In the genomic region with DNA sequence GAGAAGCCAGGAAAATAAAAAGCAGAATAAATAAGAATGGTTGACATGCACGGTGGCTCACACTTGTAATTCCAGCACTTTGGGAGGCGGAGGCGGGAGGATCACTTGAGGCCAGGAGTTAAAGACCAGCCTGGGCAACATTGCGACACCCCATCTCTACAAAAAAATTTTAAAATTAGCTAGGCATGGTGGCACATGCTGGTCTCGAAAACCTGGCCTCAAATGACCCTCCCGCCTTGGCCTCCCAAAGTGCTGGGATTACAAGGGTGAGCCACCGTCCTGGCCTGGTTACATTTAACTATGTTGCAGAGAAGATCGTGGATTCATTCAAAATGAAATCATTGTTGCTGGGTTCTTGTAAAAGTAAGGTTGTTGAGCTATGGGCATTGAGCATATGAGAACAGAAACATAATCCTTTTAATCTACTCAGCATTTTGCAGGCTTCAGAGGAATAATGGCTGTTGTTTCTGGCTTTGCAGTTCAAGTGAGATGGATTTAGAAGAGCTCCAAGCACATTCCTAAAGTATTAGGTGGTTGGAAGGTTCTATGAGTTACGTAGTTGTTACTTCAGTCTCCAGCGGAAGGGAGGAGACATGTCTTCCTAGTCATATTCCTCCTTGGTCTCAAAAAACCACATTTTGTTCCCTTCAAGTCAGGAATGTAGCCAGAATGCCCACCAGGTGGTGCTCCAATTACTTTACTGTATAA, we compare ENCODE assay signal across 10 cellular contexts. TPM values are rescaled to one million over a fixed set of nuclear protein-coding genes. Genes with fewer than 3 reads are reported as not detected.
DNase-seq lines count a peak whose midpoint lies in the region; ATAC-seq, FAIRE-seq and TF ChIP-seq lines count a peak whose summit lies in the region.
"Had no signal": no experiment of that assay in that cellular context is flagged by ENCODE, and none has a peak within 500 bp of the region (broad histone marks: within the 10 kb centered on the region; RNA-seq: fewer than 3 reads in every experiment).

No MANE protein-coding gene starts in this region.

- no peaks in the 10 kb centered on the region for H3K36me3 ChIP-seq in vagina
- H3K36me3 ChIP-seq: BLaER1 treated with 17β-estradiol and CSF1 and Interleukin-3, amounts not matched to agents 10 nM and 100 nM had no signal

- H3K36me3 Mint-ChIP-seq in naive B cell = peaks cover 0 to 3% of the 10 kb centered on the region in 2 donors

- H3K27me3 Mint-ChIP-seq in naive B cell = peaks cover 11 to 12% (median 12%) of the 10 kb centered on the region in 3 donors

- peaks cover 6% of the 10 kb centered on the region for H3K4me1 ChIP-seq in vagina
- H3K4me1 ChIP-seq: BLaER1 treated with 17β-estradiol and CSF1 and Interleukin-3, amounts not matched to agents 10 nM and 100 nM had no signal

- intact Hi-C loops in vagina (cut with DNase I) = loop anchor here (10.0 kb wide), 1 partner anchor 47 kb away; a partner anchor contains a TSS

- peak in 1 of 3 experiments; percentile 20 for TF ChIP-seq CTCF in vagina (IDR thresholded peaks at IDR 0.05)

- no peak overlapping the region for H3K27ac Mint-ChIP-seq in naive B cell

- H3K9me3 ChIP-seq in vagina = no peaks in the 10 kb centered on the region
- H3K9me3 ChIP-seq: BLaER1 treated with 17β-estradiol and CSF1 and Interleukin-3, amounts not matched to agents 10 nM and 100 nM had no signal

- peak overlapping the region; percentile 49 for H3K27ac ChIP-seq in vagina
- H3K27ac ChIP-seq: BLaER1 treated with 17β-estradiol and CSF1 and Interleukin-3, amounts not matched to agents 10 nM and 100 nM had no signal

- H3K4me3 ChIP-seq in Jurkat, Clone E6-1 (ENCODE audit: low read length) = no peak overlapping the region
- H3K4me3 ChIP-seq in vagina = no peak overlapping the region
- H3K4me3 ChIP-seq: BLaER1 treated with 17β-estradiol and CSF1 and Interleukin-3, amounts not matched to agents 10 nM and 100 nM had no signal

- peak; percentile 64 for FAIRE-seq in endometrium (lab: Jason Lieb, UNC)
- FAIRE-seq: colon had no signal

- no peaks in the 10 kb centered on the region for H3K4me1 Mint-ChIP-seq in naive B cell

- DNase-seq in DMS79 treated with DMSO at 0.1 percent for 48 hours (lab: John Stamatoyannopoulos, UW) (peak; percentile 9), DMS79 (lab: John Stamatoyannopoulos, UW) (no peak), T1000 (lab: John Stamatoyannopoulos, UW) (peak; percentile 75), naive B cell (peak; percentile 18), vagina (ENCODE audit: extremely low spot score in 2 of 2) (no peak)
- DNase-seq in Jurkat, Clone E6-1 (ENCODE audit: low read depth, low spot score) = peak; percentile 43

- H3K4me3 Mint-ChIP-seq in naive B cell = no peak overlapping the region

- H3K9me3 Mint-ChIP-seq in naive B cell = no peaks in the 10 kb centered on the region

- no peaks in the 10 kb centered on the region for H3K27me3 ChIP-seq in vagina
- H3K27me3 ChIP-seq: BLaER1 treated with 17β-estradiol and CSF1 and Interleukin-3, amounts not matched to agents 10 nM and 100 nM had no signal

- TF ChIP-seq POLR2A in vagina (IDR thresholded peaks at IDR 0.05) = no peak

- ATAC-seq in naive B cell (ENCODE audit: low read depth in 2 of 2) (peak in 1 of 2 donors; percentile 32), HG03095 (IDR thresholded peaks at IDR 0.05; ENCODE audit: unreplicated experiment) (no peak)

RNA-seq across cellular contexts. Expression of a gene that starts 45.6 kb away (rescaled TPM):
- polyA plus RNA-seq in Jurkat, Clone E6-1 (2012; ENCODE audit: insufficient read depth, insufficient read length) = 6.4 TPM
- polyA plus RNA-seq in naive B cell (ENCODE audit: low read depth in 6 of 6) = under 1 TPM in 5 of 6 donors, not detected in 1; 0.26 to 0.79 (median 0.44) TPM
- 31.4 TPM for total RNA-seq in vagina

RNA-seq across cellular contexts. Expression of a gene that starts 49.7 kb away (rescaled TPM):
- 33.0 TPM for polyA plus RNA-seq in Jurkat, Clone E6-1 (2012; ENCODE audit: insufficient read depth, insufficient read length)
- polyA plus RNA-seq in naive B cell (ENCODE audit: low read depth in 6 of 6) = 10 to 100 TPM in 1 of 6 donors, 1 to 10 TPM in 5; 3.8 to 11.4 (median 8.8) TPM
- 6.9 TPM for total RNA-seq in vagina

Comparison
In these comparisons a context has a peak if more than half of its experiments do, and no peak if none do; other contexts are left out.
1. DNase-seq: peak in DMS79 treated with DMSO at 0.1 percent for 48 hours (single experiment), Jurkat, Clone E6-1 (single experiment), T1000 (single experiment) and naive B cell (single experiment); none in DMS79 (single experiment) and vagina (0 of 2).